Comparison of ENCODE assay signal across 1 cellular context in genomic region chr5:157115012-157115411, GRCh38.
TF ChIP-seq lines count a peak whose summit lies in the region.

No MANE protein-coding gene starts in this region.

TF ChIP-seq in SK-N-SH, 30 proteins besides CTCF, POLR2A, EP300 and RAD21:
- TF ChIP-seq TEAD4 (IDR thresholded peaks at IDR 0.05; ENCODE audit: borderline replicate concordance, insufficient read depth) (no peak), RXRA (IDR thresholded peaks at IDR 0.05; ENCODE audit: borderline replicate concordance, low read depth) (no peak), FOXJ3 (CRISPR knock-in tag; IDR thresholded peaks at IDR 0.05) (no peak), RCOR1 (IDR thresholded peaks at IDR 0.05; ENCODE audit: low read length) (no peak), SMC3 (IDR thresholded peaks at IDR 0.05; ENCODE audit: low read depth, low read length) (no peak), TAF1 (IDR thresholded peaks at IDR 0.05; ENCODE audit: borderline replicate concordance, low read depth, low read length) (no peak), ELF1 (IDR thresholded peaks at IDR 0.05) (no peak), MEF2A (IDR thresholded peaks at IDR 0.05; ENCODE audit: borderline replicate concordance, low read depth) (no peak), IRF3 (IDR thresholded peaks at IDR 0.05; ENCODE audit: low read depth, low read length) (no peak), EZH2phosphoT487 (IDR thresholded peaks at IDR 0.05; ENCODE audit: borderline replicate concordance, low read depth) (no peak), GABPA (IDR thresholded peaks at IDR 0.05; ENCODE audit: low read depth) (no peak), GATA2 (CRISPR knock-in tag; IDR thresholded peaks at IDR 0.05) (no peak), FOXM1 (IDR thresholded peaks at IDR 0.05; ENCODE audit: low read depth) (no peak), USF1 (IDR thresholded peaks at IDR 0.05; ENCODE audit: borderline replicate concordance, low read depth) (no peak)
- TF ChIP-seq, protein P1, sequence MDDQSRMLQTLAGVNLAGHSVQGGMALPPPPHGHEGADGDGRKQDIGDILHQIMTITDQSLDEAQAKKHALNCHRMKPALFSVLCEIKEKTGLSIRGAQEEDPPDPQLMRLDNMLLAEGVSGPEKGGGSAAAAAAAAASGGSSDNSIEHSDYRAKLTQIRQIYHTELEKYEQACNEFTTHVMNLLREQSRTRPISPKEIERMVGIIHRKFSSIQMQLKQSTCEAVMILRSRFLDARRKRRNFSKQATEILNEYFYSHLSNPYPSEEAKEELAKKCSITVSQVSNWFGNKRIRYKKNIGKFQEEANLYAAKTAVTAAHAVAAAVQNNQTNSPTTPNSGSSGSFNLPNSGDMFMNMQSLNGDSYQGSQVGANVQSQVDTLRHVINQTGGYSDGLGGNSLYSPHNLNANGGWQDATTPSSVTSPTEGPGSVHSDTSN (IDR thresholded peaks at IDR 0.05), result no peak
